In the genomic region with DNA sequence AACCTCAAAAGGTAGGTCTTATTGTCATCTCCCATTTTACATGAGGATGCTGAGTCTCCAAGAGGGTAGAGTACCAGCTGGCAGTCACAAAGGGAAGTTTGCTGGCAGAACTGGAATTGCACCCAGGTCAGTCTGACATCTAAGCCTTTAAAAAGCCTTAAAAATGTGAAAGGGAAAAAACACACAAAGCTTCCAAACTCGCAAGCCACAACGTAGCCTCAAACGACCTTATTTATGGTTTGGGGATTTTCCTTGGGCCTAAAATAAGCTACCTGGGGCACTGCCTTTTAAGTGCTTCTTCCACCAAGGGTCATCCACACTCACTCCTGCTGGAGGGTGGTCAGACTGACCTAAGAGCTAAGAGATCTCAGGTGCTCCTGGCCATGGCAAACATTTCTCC, we compare ENCODE assay signal across 16 cellular contexts. TPM values are rescaled to one million over a fixed set of nuclear protein-coding genes. Genes with fewer than 3 reads are reported as not detected.
DNase-seq lines count a peak whose midpoint lies in the region; ATAC-seq and TF ChIP-seq lines count a peak whose summit lies in the region.
"Had no signal": no experiment of that assay in that cellular context is flagged by ENCODE, and none has a peak within 500 bp of the region (broad histone marks: within the 10 kb centered on the region; RNA-seq: fewer than 3 reads in every experiment).

No MANE protein-coding gene starts in this region.

- no peaks in the 10 kb centered on the region for H3K36me3 Mint-ChIP-seq in CD4-positive, CD25-positive, alpha-beta regulatory T cell
- peaks cover 16% of the 10 kb centered on the region for H3K36me3 Mint-ChIP-seq in central memory CD8-positive, alpha-beta T cell (ENCODE audit: insufficient read depth)
- peaks cover 3% of the 10 kb centered on the region for H3K36me3 Mint-ChIP-seq in glutamatergic neuron (ENCODE audit: unreplicated experiment)
- H3K36me3 Mint-ChIP-seq: activated CD4-positive, alpha-beta memory T cell treated with anti-CD3 and anti-CD28 coated beads for 36 hours; naive thymus-derived CD8-positive, alpha-beta T cell had no signal

- no peaks in the 10 kb centered on the region for H3K27me3 ChIP-seq in CD4-positive, CD25-positive, alpha-beta regulatory T cell (ENCODE audit: control insufficient read depth, insufficient read depth, low read length)
- H3K27me3 ChIP-seq in DND-41 (ENCODE audit: insufficient read depth, low read length, poor library complexity) (no peaks in the 10 kb centered on the region), prostate gland (replicated peaks; ENCODE audit: insufficient read depth) (no peaks in the 10 kb centered on the region)

- H3K36me3 ChIP-seq in CD4-positive, CD25-positive, alpha-beta regulatory T cell (ENCODE audit: control insufficient read depth, insufficient read depth, low read length), result no peaks in the 10 kb centered on the region
- H3K36me3 ChIP-seq in DND-41 (ENCODE audit: insufficient read depth, low read length) (no peaks in the 10 kb centered on the region; the same call in 1 of the 2 replicates), prostate gland (no peaks in the 10 kb centered on the region)

- H3K4me3 Mint-ChIP-seq in CD4-positive, CD25-positive, alpha-beta regulatory T cell, result peak overlapping the region; percentile 22 to 99 (median 54)
- peak overlapping the region; percentile 93 for H3K4me3 Mint-ChIP-seq in central memory CD8-positive, alpha-beta T cell
- no peak overlapping the region for H3K4me3 Mint-ChIP-seq in glutamatergic neuron (ENCODE audit: unreplicated experiment)

- H3K79me2 ChIP-seq in DND-41 (ENCODE audit: insufficient read depth, low read length), result peaks cover 76% of the 10 kb centered on the region

- H3K4me1 Mint-ChIP-seq in CD4-positive, CD25-positive, alpha-beta regulatory T cell, result peaks cover 27 to 72% (median 58%) of the 10 kb centered on the region in 4 donors
- H3K4me1 Mint-ChIP-seq in central memory CD8-positive, alpha-beta T cell, result peaks cover 55% of the 10 kb centered on the region
- H3K4me1 Mint-ChIP-seq in glutamatergic neuron (ENCODE audit: low read depth, unreplicated experiment), result peaks cover 5% of the 10 kb centered on the region

- H3K27ac Mint-ChIP-seq in CD4-positive, CD25-positive, alpha-beta regulatory T cell, result peak overlapping the region; percentile 60 to 95 (median 73)
- peak overlapping the region; percentile 17 for H3K27ac Mint-ChIP-seq in central memory CD8-positive, alpha-beta T cell (ENCODE audit: low read depth)
- H3K27ac Mint-ChIP-seq in glutamatergic neuron (ENCODE audit: unreplicated experiment), result no peak overlapping the region
- H3K27ac Mint-ChIP-seq: activated CD4-positive, alpha-beta memory T cell treated with anti-CD3 and anti-CD28 coated beads for 36 hours had no signal

- H3K9me3 Mint-ChIP-seq in CD4-positive, CD25-positive, alpha-beta regulatory T cell, result peaks cover 0 to 1% (median 0%) of the 10 kb centered on the region in 7 donors
- H3K9me3 Mint-ChIP-seq in central memory CD8-positive, alpha-beta T cell, result no peaks in the 10 kb centered on the region
- peaks cover 4% of the 10 kb centered on the region for H3K9me3 Mint-ChIP-seq in glutamatergic neuron (ENCODE audit: unreplicated experiment)
- H3K9me3 Mint-ChIP-seq: activated CD4-positive, alpha-beta memory T cell treated with anti-CD3 and anti-CD28 coated beads for 36 hours had no signal

- TF ChIP-seq CTCF in DND-41 (IDR thresholded peaks at IDR 0.05; ENCODE audit: borderline replicate concordance, extremely low read depth, low read length, poor library complexity, severe bottlenecking) (no peak), prostate gland (IDR thresholded peaks at IDR 0.05) (no peak), glutamatergic neuron (IDR thresholded peaks at IDR 0.05; ENCODE audit: partially characterized antibody, unreplicated experiment) (no peak)

- peaks cover 71% of the 10 kb centered on the region for H3K4me1 ChIP-seq in CD4-positive, CD25-positive, alpha-beta regulatory T cell (ENCODE audit: control insufficient read depth, insufficient read depth, low read length, poor library complexity, severe bottlenecking)
- H3K4me1 ChIP-seq in DND-41 (ENCODE audit: insufficient read depth, low read length) (peaks cover 73% of the 10 kb centered on the region), prostate gland (replicated peaks) (no peaks in the 10 kb centered on the region)

- WGBS in prostate gland, result 22% methylated on average over 3 of the region's 3 CpGs

- ATAC-seq in CD4-positive, CD25-positive, alpha-beta regulatory T cell (ENCODE audit: low read depth in 2 of 2), result no peak
- ATAC-seq in DND-41 (ENCODE audit: insufficient read depth, low read depth) (no peak), GM21423 (IDR thresholded peaks at IDR 0.05; ENCODE audit: unreplicated experiment) (no peak)
- no peak for ATAC-seq in central memory CD8-positive, alpha-beta T cell (replicated peaks; ENCODE audit: extremely low read depth, poor library complexity, severe bottlenecking)
- ATAC-seq: naive thymus-derived CD8-positive, alpha-beta T cell had no signal

- peak overlapping the region; percentile 76 for H3K4me2 ChIP-seq in DND-41 (ENCODE audit: insufficient read depth, low read length)

- H2AFZ ChIP-seq in DND-41 (ENCODE audit: low read depth, low read length), result no peak overlapping the region

- no peak overlapping the region for H3K9ac ChIP-seq in DND-41 (ENCODE audit: low read depth, low read length)

- H3K27me3 Mint-ChIP-seq in CD4-positive, CD25-positive, alpha-beta regulatory T cell, result no peaks in the 10 kb centered on the region
- no peaks in the 10 kb centered on the region for H3K27me3 Mint-ChIP-seq in central memory CD8-positive, alpha-beta T cell
- H3K27me3 Mint-ChIP-seq in glutamatergic neuron (ENCODE audit: unreplicated experiment), result peaks cover 15% of the 10 kb centered on the region
- H3K27me3 Mint-ChIP-seq: activated CD4-positive, alpha-beta memory T cell treated with anti-CD3 and anti-CD28 coated beads for 36 hours had no signal

- no peak for DNase-seq in CD4-positive, CD25-positive, alpha-beta regulatory T cell
- DNase-seq in DND-41, result no peak
- no peak for DNase-seq in central memory CD8-positive, alpha-beta T cell (ENCODE audit: low spot score in 2 of 2)
- DNase-seq in prostate gland (ENCODE audit: low spot score), result no peak
- no peak for DNase-seq in NK-92 (lab: John Stamatoyannopoulos, UW; ENCODE audit: unreplicated experiment)
- DNase-seq in glutamatergic neuron, result no peak
- DNase-seq in DMS153 treated with DMSO at 0.1 percent for 48 hours (lab: John Stamatoyannopoulos, UW; ENCODE audit: unreplicated experiment), result no peak
- DNase-seq: activated CD4-positive, alpha-beta memory T cell treated with anti-CD3 and anti-CD28 coated beads for 36 hours; activated effector memory CD4-positive, alpha-beta T cell treated with Interleukin-2 at 50 U/mL for 16 hours; aorta; DMS 273 treated with DMSO at 0.1 percent for 48 hours; naive thymus-derived CD8-positive, alpha-beta T cell; NCI-H1930; NCI-H524 treated with DMSO at 0.1 percent for 48 hours had no signal

- H3K9me3 ChIP-seq in CD4-positive, CD25-positive, alpha-beta regulatory T cell (ENCODE audit: control insufficient read depth in 2 of 2, low read length in 2 of 2), result no peaks in the 10 kb centered on the region
- H3K9me3 ChIP-seq in DND-41 (ENCODE audit: insufficient read depth, low read length, severe bottlenecking) (no peaks in the 10 kb centered on the region), prostate gland (no peaks in the 10 kb centered on the region)

- H4K20me1 ChIP-seq in DND-41 (ENCODE audit: insufficient read depth, low read length), result peaks cover 3% of the 10 kb centered on the region; the same call in 1 of the 2 replicates

- intact Hi-C loops in prostate gland (cut with DNase I), result no loop called here

- TF ChIP-seq POLR2A in prostate gland (IDR thresholded peaks at IDR 0.05), result no peak

- peak overlapping the region; percentile 75 for H3K27ac ChIP-seq in CD4-positive, CD25-positive, alpha-beta regulatory T cell (ENCODE audit: insufficient read depth, low read length, poor library complexity, severe bottlenecking)
- H3K27ac ChIP-seq in DND-41 (ENCODE audit: low read length) (peak overlapping the region; percentile 33), prostate gland (peak overlapping the region; percentile 92 to 94)
- H3K27ac ChIP-seq: SK-N-MC had no signal

- H3K4me3 ChIP-seq in CD4-positive, CD25-positive, alpha-beta regulatory T cell (ENCODE audit: low read depth, low read length), result peak overlapping the region; percentile 93
- H3K4me3 ChIP-seq in DND-41 (ENCODE audit: low read depth in 1 of 2, low read length in 2 of 2) (peak overlapping the region in 1 of 2 experiments; percentile 18; a peak in 2 of 4 replicates), prostate gland (no peak overlapping the region)

RNA-seq across cellular contexts. Expression of a gene that starts 2.1 kb away (rescaled TPM):
- total RNA-seq in CD4-positive, CD25-positive, alpha-beta regulatory T cell, result 26.4 TPM
- 1 to 10 TPM; 3.6 to 7.0 (median 5.1) TPM for polyA plus RNA-seq in CD4-positive, CD25-positive, alpha-beta regulatory T cell
- total RNA-seq in prostate gland (10 to 100 TPM in 1 of 2 donors, 1 to 10 TPM in 1; 8.6 to 14.1 TPM), glutamatergic neuron (ENCODE audit: unreplicated experiment) (not detected)

Comparison
In these comparisons a context has a peak if more than half of its experiments do, and no peak if none do; other contexts are left out.
1. H3K27ac ChIP-seq: peak in every context shown above with its lines; median percentile 93 in prostate gland; 75 in CD4-positive, CD25-positive, alpha-beta regulatory T cell; 33 in DND-41.